Comparison of ENCODE assay signal across 18 cellular contexts in genomic region chr20:41119593-41120561, GRCh38.
DNase-seq lines count a peak whose midpoint lies in the region; ATAC-seq and TF ChIP-seq lines count a peak whose summit lies in the region.
"Had no signal": no experiment of that assay in that cellular context is flagged by ENCODE, and none has a peak within 500 bp of the region (broad histone marks: within the 10 kb centered on the region; RNA-seq: fewer than 3 reads in every experiment).

No MANE protein-coding gene starts in this region.

- peaks cover 3% of the 10 kb centered on the region for H3K27me3 Mint-ChIP-seq in nephron progenitor cell (ENCODE audit: low read depth, poor library complexity)
- H3K27me3 Mint-ChIP-seq: activated CD4-positive, alpha-beta memory T cell treated with anti-CD3 and anti-CD28 coated beads, Interleukin-2, amount 10 ng/mL, durations not matched to agents 7 days and 5 days had no signal

- H3K4me3 Mint-ChIP-seq in nephron progenitor cell, result no peak overlapping the region
- H3K4me3 Mint-ChIP-seq: activated CD4-positive, alpha-beta memory T cell treated with anti-CD3 and anti-CD28 coated beads, Interleukin-2, amount 10 ng/mL, durations not matched to agents 7 days and 5 days; activated naive CD4-positive, alpha-beta T cell treated with anti-CD3 and anti-CD28 coated beads for 36 hours had no signal

- DNase-seq in COR-L47 (lab: John Stamatoyannopoulos, UW), result peak; percentile 15
- DNase-seq in NCI-H2196 treated with DMSO at 0.1 percent for 48 hours (lab: John Stamatoyannopoulos, UW; ENCODE audit: unreplicated experiment), result peak; percentile 60
- no peak for DNase-seq in nephron progenitor cell
- DNase-seq in kidney tubule cell (ENCODE audit: low spot score), result no peak
- DNase-seq in NOMO-1 (lab: John Stamatoyannopoulos, UW; ENCODE audit: unreplicated experiment in 2 of 2), result no peak
- no peak for DNase-seq in GF-D8 (lab: John Stamatoyannopoulos, UW)
- DNase-seq: activated CD4-positive, alpha-beta memory T cell treated with anti-CD3 and anti-CD28 coated beads, Interleukin-2, amount 10 ng/mL, durations not matched to agents 7 days and 5 days; activated naive CD4-positive, alpha-beta T cell treated with anti-CD3 and anti-CD28 coated beads for 36 hours; DND-41; glutamatergic neuron; NCI-H146; NCI-H82; SHP77 treated with DMSO at 0.1 percent for 48 hours had no signal

- no peaks in the 10 kb centered on the region for H3K4me1 Mint-ChIP-seq in nephron progenitor cell

- peak overlapping the region; percentile 96 for H3K27ac ChIP-seq in cingulate gyrus (ENCODE audit: low read depth, low read length)
- H3K27ac ChIP-seq: KMS-11, thoracic aorta had no signal

- no peak for TF ChIP-seq CTCF in nephron progenitor cell (IDR thresholded peaks at IDR 0.05)

- H3K27ac Mint-ChIP-seq in nephron progenitor cell, result peak overlapping the region; percentile 24
- H3K27ac Mint-ChIP-seq: activated CD4-positive, alpha-beta memory T cell treated with anti-CD3 and anti-CD28 coated beads, Interleukin-2, amount 10 ng/mL, durations not matched to agents 7 days and 5 days; activated naive CD4-positive, alpha-beta T cell treated with anti-CD3 and anti-CD28 coated beads for 36 hours had no signal

- H3K36me3 Mint-ChIP-seq in nephron progenitor cell (ENCODE audit: low read depth), result peaks cover 84% of the 10 kb centered on the region

- H3K9me3 Mint-ChIP-seq in nephron progenitor cell, result no peaks in the 10 kb centered on the region
- H3K9me3 Mint-ChIP-seq: activated CD4-positive, alpha-beta memory T cell treated with anti-CD3 and anti-CD28 coated beads, Interleukin-2, amount 10 ng/mL, durations not matched to agents 7 days and 5 days; activated naive CD4-positive, alpha-beta T cell treated with anti-CD3 and anti-CD28 coated beads for 36 hours had no signal

- no peak for ATAC-seq in HG02973 (IDR thresholded peaks at IDR 0.05; ENCODE audit: unreplicated experiment)
- ATAC-seq: HCT116 had no signal

Comparison
In these comparisons a context has a peak if more than half of its experiments do, and no peak if none do; other contexts are left out.
1. DNase-seq: peak in COR-L47 (single experiment) and NCI-H2196 treated with DMSO at 0.1 percent for 48 hours (single experiment); none in nephron progenitor cell (single experiment), kidney tubule cell (single experiment), NOMO-1 (0 of 2) and GF-D8 (single experiment).